1 cellular context compared by ENCODE assay signal in the genomic region with DNA sequence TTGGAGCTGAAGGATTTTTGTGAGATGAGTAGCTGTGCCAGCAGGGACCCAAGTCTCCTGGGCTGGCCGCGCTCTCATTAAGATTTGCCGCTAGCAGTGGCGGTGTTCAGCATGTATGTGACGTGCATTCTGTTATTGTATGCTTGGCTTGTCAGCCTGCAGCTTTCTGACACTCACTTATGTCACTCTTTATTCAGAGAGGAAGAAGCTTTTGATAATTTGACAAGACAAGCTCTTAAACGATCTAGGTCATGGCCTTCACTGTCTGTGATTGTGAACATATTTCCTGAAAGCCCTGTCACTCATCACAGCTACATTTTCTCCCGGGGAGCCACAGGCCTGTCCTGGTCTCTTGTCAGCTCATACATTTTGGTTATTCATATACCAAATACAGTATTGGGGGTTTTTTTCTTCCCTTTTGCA.
TF ChIP-seq lines count a peak whose summit lies in the region.

No MANE protein-coding gene starts in this region.

TF ChIP-seq in HepG2, 621 proteins besides CTCF, POLR2A, EP300 and RAD21 (continued from another document):
- TF ChIP-seq, protein P1, sequence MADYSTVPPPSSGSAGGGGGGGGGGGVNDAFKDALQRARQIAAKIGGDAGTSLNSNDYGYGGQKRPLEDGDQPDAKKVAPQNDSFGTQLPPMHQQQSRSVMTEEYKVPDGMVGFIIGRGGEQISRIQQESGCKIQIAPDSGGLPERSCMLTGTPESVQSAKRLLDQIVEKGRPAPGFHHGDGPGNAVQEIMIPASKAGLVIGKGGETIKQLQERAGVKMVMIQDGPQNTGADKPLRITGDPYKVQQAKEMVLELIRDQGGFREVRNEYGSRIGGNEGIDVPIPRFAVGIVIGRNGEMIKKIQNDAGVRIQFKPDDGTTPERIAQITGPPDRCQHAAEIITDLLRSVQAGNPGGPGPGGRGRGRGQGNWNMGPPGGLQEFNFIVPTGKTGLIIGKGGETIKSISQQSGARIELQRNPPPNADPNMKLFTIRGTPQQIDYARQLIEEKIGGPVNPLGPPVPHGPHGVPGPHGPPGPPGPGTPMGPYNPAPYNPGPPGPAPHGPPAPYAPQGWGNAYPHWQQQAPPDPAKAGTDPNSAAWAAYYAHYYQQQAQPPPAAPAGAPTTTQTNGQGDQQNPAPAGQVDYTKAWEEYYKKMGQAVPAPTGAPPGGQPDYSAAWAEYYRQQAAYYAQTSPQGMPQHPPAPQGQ (CRISPR knock-in tag; IDR thresholded peaks at IDR 0.05; ENCODE audit: borderline replicate concordance), result no peak
